Comparison of ENCODE assay signal across 25 cellular contexts in genomic region chr3:151314132-151314531, GRCh38. TPM values are rescaled to one million over a fixed set of nuclear protein-coding genes. Genes with fewer than 3 reads are reported as not detected.
"Had no signal": no experiment of that assay in that cellular context is flagged by ENCODE, and none has a peak within 500 bp of the region (broad histone marks: within the 10 kb centered on the region; RNA-seq: fewer than 3 reads in every experiment).

No MANE protein-coding gene starts in this region.

- H3K27ac ChIP-seq: brain microvascular endothelial cell, lower lobe of right lung, sigmoid colon, spleen, thoracic aorta, WERI-Rb-1 had no signal

- H3K27ac Mint-ChIP-seq: activated CD4-positive, alpha-beta memory T cell treated with anti-CD3 and anti-CD28 coated beads for 36 hours; activated naive CD4-positive, alpha-beta T cell treated with anti-CD3 and anti-CD28 coated beads, Interleukin-2, amount 10 ng/mL, durations not matched to agents 7 days and 5 days; activated naive CD8-positive, alpha-beta T cell treated with anti-CD3 and anti-CD28 coated beads, Interleukin-2, amount 50 U/mL, for 24 hours; nephron; stimulated activated memory B cell treated with anti-CD40 and anti-IgM and Interleukin-4, amounts not matched to agents 10 μg/mL and 1 μg/mL and 100 μg/mL, for 72 hours had no signal

- H3K4me1 Mint-ChIP-seq: nephron; stimulated activated memory B cell treated with anti-CD40 and anti-IgM and Interleukin-4, amounts not matched to agents 10 μg/mL and 1 μg/mL and 100 μg/mL, for 72 hours had no signal

- H3K36me3 ChIP-seq: brain microvascular endothelial cell, lower lobe of right lung, sigmoid colon, spleen, thoracic aorta, WERI-Rb-1 had no signal

- FAIRE-seq: endothelial cell of umbilical vein had no signal

- DNase-seq: activated CD4-positive, alpha-beta memory T cell treated with anti-CD3 and anti-CD28 coated beads for 36 hours; activated CD8-positive, alpha-beta memory T cell treated with anti-CD3 and anti-CD28 coated beads, Interleukin-2, amount 10 ng/mL, durations not matched to agents 7 days and 5 days; activated naive CD4-positive, alpha-beta T cell treated with anti-CD3 and anti-CD28 coated beads, Interleukin-2, amount 10 ng/mL, durations not matched to agents 7 days and 5 days; activated naive CD8-positive, alpha-beta T cell treated with anti-CD3 and anti-CD28 coated beads, Interleukin-2, amount 50 U/mL, for 24 hours; activated T-cell treated with anti-CD3 and anti-CD28 coated beads, Interleukin-2, amount 50 U/mL, for 1 hour; anterior cingulate cortex; brain microvascular endothelial cell; cerebellar nuclear complex; effector CD8-positive, alpha-beta T cell; foreskin melanocyte; hypothalamus; lower lobe of right lung; midbrain; nucleus accumbens; sigmoid colon; spleen; stimulated activated CD4-positive, alpha-beta T cell treated with anti-CD3 and anti-CD28 coated beads, Interleukin-4, amount 100 ng/mL, for 4 hours; SW 1271; WERI-Rb-1 had no signal

- H3K4me1 ChIP-seq: lower lobe of right lung, sigmoid colon had no signal

- H3K36me3 Mint-ChIP-seq: activated CD4-positive, alpha-beta memory T cell treated with anti-CD3 and anti-CD28 coated beads for 36 hours; activated CD8-positive, alpha-beta memory T cell treated with anti-CD3 and anti-CD28 coated beads, Interleukin-2, amount 10 ng/mL, durations not matched to agents 7 days and 5 days; activated naive CD4-positive, alpha-beta T cell treated with anti-CD3 and anti-CD28 coated beads, Interleukin-2, amount 10 ng/mL, durations not matched to agents 7 days and 5 days; stimulated activated memory B cell treated with anti-CD40 and anti-IgM and Interleukin-4, amounts not matched to agents 10 μg/mL and 1 μg/mL and 100 μg/mL, for 72 hours had no signal

- H3K4me3 Mint-ChIP-seq: activated CD4-positive, alpha-beta memory T cell treated with anti-CD3 and anti-CD28 coated beads for 36 hours; activated CD8-positive, alpha-beta memory T cell treated with anti-CD3 and anti-CD28 coated beads, Interleukin-2, amount 10 ng/mL, durations not matched to agents 7 days and 5 days; activated naive CD4-positive, alpha-beta T cell treated with anti-CD3 and anti-CD28 coated beads, Interleukin-2, amount 10 ng/mL, durations not matched to agents 7 days and 5 days; activated naive CD8-positive, alpha-beta T cell treated with anti-CD3 and anti-CD28 coated beads, Interleukin-2, amount 50 U/mL, for 24 hours; nephron; stimulated activated memory B cell treated with anti-CD40 and anti-IgM and Interleukin-4, amounts not matched to agents 10 μg/mL and 1 μg/mL and 100 μg/mL, for 72 hours had no signal

- H3K9me3 ChIP-seq: lower lobe of right lung, sigmoid colon, spleen, thoracic aorta had no signal

- H3K27me3 ChIP-seq: brain microvascular endothelial cell, sigmoid colon, spleen had no signal

- H3K4me3 ChIP-seq: lower lobe of right lung, sigmoid colon, spleen, thoracic aorta had no signal

- H3K9me3 Mint-ChIP-seq: activated CD4-positive, alpha-beta memory T cell treated with anti-CD3 and anti-CD28 coated beads for 36 hours; activated naive CD4-positive, alpha-beta T cell treated with anti-CD3 and anti-CD28 coated beads, Interleukin-2, amount 10 ng/mL, durations not matched to agents 7 days and 5 days; activated naive CD8-positive, alpha-beta T cell treated with anti-CD3 and anti-CD28 coated beads, Interleukin-2, amount 50 U/mL, for 24 hours; nephron; stimulated activated memory B cell treated with anti-CD40 and anti-IgM and Interleukin-4, amounts not matched to agents 10 μg/mL and 1 μg/mL and 100 μg/mL, for 72 hours had no signal

- H3K27me3 Mint-ChIP-seq: activated CD8-positive, alpha-beta memory T cell treated with anti-CD3 and anti-CD28 coated beads, Interleukin-2, amount 10 ng/mL, durations not matched to agents 7 days and 5 days; activated naive CD4-positive, alpha-beta T cell treated with anti-CD3 and anti-CD28 coated beads, Interleukin-2, amount 10 ng/mL, durations not matched to agents 7 days and 5 days; stimulated activated memory B cell treated with anti-CD40 and anti-IgM and Interleukin-4, amounts not matched to agents 10 μg/mL and 1 μg/mL and 100 μg/mL, for 72 hours had no signal

- ATAC-seq: activated CD8-positive, alpha-beta memory T cell treated with anti-CD3 and anti-CD28 coated beads, Interleukin-2, amount 10 ng/mL, durations not matched to agents 7 days and 5 days; activated naive CD8-positive, alpha-beta T cell treated with anti-CD3 and anti-CD28 coated beads, Interleukin-2, amount 50 U/mL, for 24 hours; lower lobe of right lung; stimulated activated memory B cell treated with anti-CD40 and anti-IgM and Interleukin-4, amounts not matched to agents 10 μg/mL and 1 μg/mL and 100 μg/mL, for 72 hours had no signal

RNA-seq across cellular contexts. Expression of gene GPR87, which starts 2.5 kb away (rescaled TPM):
- total RNA-seq: endothelial cell of umbilical vein, sigmoid colon, spleen, thoracic aorta had no signal
- polyA plus RNA-seq: endothelial cell of umbilical vein, spleen had no signal

RNA-seq across cellular contexts. Expression of gene P2RY13, which starts 15.2 kb away (rescaled TPM):
- total RNA-seq: activated CD4-positive, alpha-beta memory T cell treated with anti-CD3 and anti-CD28 coated beads for 36 hours; activated CD8-positive, alpha-beta memory T cell treated with anti-CD3 and anti-CD28 coated beads, Interleukin-2, amount 10 ng/mL, durations not matched to agents 7 days and 5 days; endothelial cell of umbilical vein; fibroblast of lung; T-helper 2 cell treated with Interferon-gamma antibody and Interleukin-4, amounts not matched to agents 100 ng/mL and 5 ng/mL, for 36 hours had no signal
- polyA plus RNA-seq: endothelial cell of umbilical vein had no signal

RNA-seq across cellular contexts. Expression of gene P2RY14, which starts 35.8 kb away (rescaled TPM):
- total RNA-seq: endothelial cell of umbilical vein, fibroblast of lung had no signal
- polyA plus RNA-seq: endothelial cell of umbilical vein had no signal
